Comparison of ENCODE assay signal across 1 cellular context in genomic region chr11:61498767-61499341, GRCh38.
TF ChIP-seq lines count a peak whose summit lies in the region.

No MANE protein-coding gene starts in this region.

TF ChIP-seq in HepG2, 621 proteins besides CTCF, POLR2A, EP300 and RAD21 (continued from another document):
- TF ChIP-seq ARID4A (CRISPR knock-in tag; IDR thresholded peaks at IDR 0.05; ENCODE audit: borderline replicate concordance), result no peak
